11 cellular contexts compared by ENCODE assay signal in genomic region chr15:89917442-89918085, GRCh38.
"Had no signal": no experiment of that assay in that cellular context is flagged by ENCODE, and none has a peak within 500 bp of the region (broad histone marks: within the 10 kb centered on the region; RNA-seq: fewer than 3 reads in every experiment).

No MANE protein-coding gene starts in this region.

- H3K27ac ChIP-seq: psoas muscle had no signal

- H3K36me3 ChIP-seq: esophagus squamous epithelium had no signal

- DNase-seq: activated CD4-positive, alpha-beta T cell treated with anti-CD3 and anti-CD28 coated beads, Interleukin-2, amount 50 U/mL, for 1 hour; activated CD4-positive, CD25-positive, alpha-beta regulatory T cell; activated effector memory CD4-positive, alpha-beta T cell treated with Interleukin-2 at 50 U/mL for 16 hours; esophagus squamous epithelium; foreskin fibroblast; left colon; occipital lobe; psoas muscle; stimulated activated CD4-positive, alpha-beta T cell treated with anti-CD3 and anti-CD28 coated beads, Interleukin-4, amount 100 ng/mL, for 24 hours; stimulated activated naive CD8-positive, alpha-beta T cell treated with anti-CD3 and anti-CD28 coated beads, Interleukin-15, amount 100 ng/mL, for 72 hours; T-helper 2 cell had no signal

- H3K4me3 ChIP-seq: esophagus squamous epithelium, psoas muscle had no signal

- H3K4me1 ChIP-seq: psoas muscle had no signal

- H3K9me3 ChIP-seq: esophagus squamous epithelium, psoas muscle had no signal

- H3K27me3 ChIP-seq: esophagus squamous epithelium had no signal

- ATAC-seq: left colon; psoas muscle; stimulated activated naive CD8-positive, alpha-beta T cell treated with anti-CD3 and anti-CD28 coated beads, Interleukin-15, amount 100 ng/mL, for 72 hours had no signal
